ENCODE assay signal across 8 cellular contexts in the genomic region with DNA sequence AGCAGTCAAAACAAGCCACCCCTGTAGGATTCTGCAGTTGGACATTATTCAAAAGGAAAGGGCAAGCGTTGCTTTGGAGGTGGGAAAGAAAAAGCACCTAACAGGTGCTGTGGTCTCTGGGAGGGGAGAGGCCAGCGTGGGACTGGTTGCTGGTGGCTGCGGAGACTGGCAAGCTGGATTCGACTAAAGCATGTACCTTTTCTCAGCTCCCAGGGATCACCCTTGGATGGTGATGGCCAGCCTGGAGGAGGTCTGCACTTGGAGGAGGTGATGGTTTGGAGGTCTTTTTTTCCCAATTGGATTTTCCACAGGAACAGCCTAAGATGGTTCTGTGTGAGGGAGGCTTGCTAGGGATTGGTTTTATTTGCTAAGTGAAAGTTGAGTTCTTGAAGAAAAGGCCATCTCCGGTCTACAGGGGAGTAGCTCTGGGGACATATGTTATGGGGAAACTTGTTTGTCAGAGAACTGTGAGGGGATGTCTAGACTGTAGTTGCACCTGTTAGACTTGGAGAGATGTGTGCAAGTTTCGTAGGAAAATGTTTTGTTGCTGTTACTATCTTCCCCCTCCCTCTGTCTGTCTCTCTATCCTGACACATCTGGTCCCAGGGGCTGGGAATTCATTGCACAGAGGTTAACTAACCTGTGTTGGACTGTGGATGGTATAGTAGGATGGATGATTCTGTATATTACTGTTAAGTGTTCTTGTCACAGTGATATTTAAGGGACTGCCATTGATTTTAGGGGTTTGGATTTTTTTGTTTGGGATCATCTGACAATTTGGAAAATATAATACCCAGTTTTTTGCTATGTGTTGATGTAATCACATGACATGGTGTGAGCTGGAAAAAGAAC. TPM values are rescaled to one million over a fixed set of nuclear protein-coding genes. Genes with fewer than 3 reads are reported as not detected.
DNase-seq lines count a peak whose midpoint lies in the region; ATAC-seq and TF ChIP-seq lines count a peak whose summit lies in the region.

No MANE protein-coding gene starts in this region.

- H3K4me1 Mint-ChIP-seq in activated CD4-positive, alpha-beta T cell treated with anti-CD3 and anti-CD28 coated beads, Interleukin-2, amount 10 ng/mL, durations not matched to agents 7 days and 5 days, result peaks cover 59% of the 10 kb centered on the region

- H3K4me3 ChIP-seq in A673 (ENCODE audit: low read depth, low read length, poor library complexity, severe bottlenecking), result peak overlapping the region; percentile 96
- H3K4me3 ChIP-seq in fibroblast of villous mesenchyme (ENCODE audit: low read depth, low read length), result peak overlapping the region; percentile 85
- H3K4me3 ChIP-seq in sigmoid colon, result peak overlapping the region; percentile 92 to 100 (median 98)

- DNase-seq in A673 (ENCODE audit: low spot score), result no peak
- DNase-seq in activated CD4-positive, alpha-beta T cell treated with anti-CD3 and anti-CD28 coated beads, Interleukin-2, amount 10 ng/mL, durations not matched to agents 7 days and 5 days, result peak; percentile 10
- DNase-seq in fibroblast of villous mesenchyme (ENCODE audit: low read depth), result peak; percentile 11
- DNase-seq in sigmoid colon, result no peak
- no peak for DNase-seq in NCI-H1930 (lab: John Stamatoyannopoulos, UW)
- no peak for DNase-seq in islet precursor cell
- no peak for DNase-seq in NCI-H128 (lab: John Stamatoyannopoulos, UW; ENCODE audit: unreplicated experiment)

- POLR2A ChIA-PET in A673 (lab: Charles Lee; ENCODE audit: low non-redundant PET), result no interaction called here
- POLR2A ChIA-PET in activated CD4-positive, alpha-beta T cell treated with anti-CD3 and anti-CD28 coated beads, Interleukin-2, amount 10 ng/mL, durations not matched to agents 7 days and 5 days (lab: Charles Lee), result no interaction called here

- no peaks in the 10 kb centered on the region for H3K27me3 ChIP-seq in A673 (replicated peaks; ENCODE audit: insufficient read depth, low read depth, low read length, poor library complexity)
- no peaks in the 10 kb centered on the region for H3K27me3 ChIP-seq in sigmoid colon

- TF ChIP-seq CTCF in A673 (conservative IDR thresholded peaks at IDR 0.05; ENCODE audit: low read depth, low read length), result no peak
- TF ChIP-seq CTCF in fibroblast of villous mesenchyme (IDR thresholded peaks at IDR 0.05; ENCODE audit: insufficient read depth, low read depth, low read length), result no peak
- TF ChIP-seq CTCF in sigmoid colon (IDR thresholded peaks at IDR 0.05), result no peak

- ATAC-seq in GM19043 (IDR thresholded peaks at IDR 0.05; ENCODE audit: low read depth, unreplicated experiment), result peak; percentile 19

- H3K27ac ChIP-seq in A673 (ENCODE audit: low read depth, low read length, poor library complexity, severe bottlenecking) (no peak overlapping the region), sigmoid colon (peak overlapping the region; percentile 97 to 100 (median 98))

- no peaks in the 10 kb centered on the region for H3K27me3 Mint-ChIP-seq in activated CD4-positive, alpha-beta T cell treated with anti-CD3 and anti-CD28 coated beads, Interleukin-2, amount 10 ng/mL, durations not matched to agents 7 days and 5 days

- no peak for TF ChIP-seq POLR2A in sigmoid colon (IDR thresholded peaks at IDR 0.05)

- H3K9me3 ChIP-seq in A673 (ENCODE audit: low read depth, low read length, poor library complexity, severe bottlenecking) (no peaks in the 10 kb centered on the region), sigmoid colon (no peaks in the 10 kb centered on the region)

- H3K36me3 Mint-ChIP-seq in activated CD4-positive, alpha-beta T cell treated with anti-CD3 and anti-CD28 coated beads, Interleukin-2, amount 10 ng/mL, durations not matched to agents 7 days and 5 days (ENCODE audit: low read depth), result peaks cover 46% of the 10 kb centered on the region

- H3K4me1 ChIP-seq in A673 (ENCODE audit: insufficient read depth, low read length, poor library complexity, severe bottlenecking) (peaks cover 19% of the 10 kb centered on the region), sigmoid colon (peaks cover 0 to 67% (median 51%) of the 10 kb centered on the region in 4 donors)

- no peak for TF ChIP-seq EP300 in sigmoid colon (IDR thresholded peaks at IDR 0.05)

- H3K4me3 Mint-ChIP-seq in activated CD4-positive, alpha-beta T cell treated with anti-CD3 and anti-CD28 coated beads, Interleukin-2, amount 10 ng/mL, durations not matched to agents 7 days and 5 days, result peak overlapping the region; percentile 90

- peak overlapping the region; percentile 93 for H3K27ac Mint-ChIP-seq in activated CD4-positive, alpha-beta T cell treated with anti-CD3 and anti-CD28 coated beads, Interleukin-2, amount 10 ng/mL, durations not matched to agents 7 days and 5 days

- intact Hi-C loops in A673 (cut with micrococcal nuclease; ENCODE audit: unreplicated experiment) (loop anchor here (10.0 kb wide), 1 partner anchor 294 kb away; no protein-coding TSS in a partner anchor), sigmoid colon (cut with DNase I) (loop anchor here (2.0 to 10.0 kb wide), 3 partner anchors 178 to 386 kb away; a partner anchor contains a TSS)

- H3K36me3 ChIP-seq in A673 (ENCODE audit: insufficient read depth, low read length, poor library complexity, severe bottlenecking) (no peaks in the 10 kb centered on the region), sigmoid colon (no peaks in the 10 kb centered on the region)

- BruUV-seq in A673 (replicated peaks; lab: Mats Ljungman, UMichigan), result no TSS peak

- WGBS in sigmoid colon, 2 donors, result 24 to 32% methylated on average over 6 of the region's 6 CpGs

- H3K9me3 Mint-ChIP-seq in activated CD4-positive, alpha-beta T cell treated with anti-CD3 and anti-CD28 coated beads, Interleukin-2, amount 10 ng/mL, durations not matched to agents 7 days and 5 days, result peaks cover 4% of the 10 kb centered on the region

- CTCF ChIA-PET in A673 (lab: Charles Lee), result interaction anchor here (0.7 kb wide), 1 partner anchor 180 kb away, joined by 3 read pairs; no protein-coding TSS in a partner anchor
- CTCF ChIA-PET in activated CD4-positive, alpha-beta T cell treated with anti-CD3 and anti-CD28 coated beads, Interleukin-2, amount 10 ng/mL, durations not matched to agents 7 days and 5 days (lab: Charles Lee), result interaction anchor here (1.0 to 1.3 kb wide), 3 partner anchors 17 to 167 kb away, joined by 3 read pairs; no protein-coding TSS in a partner anchor

RNA-seq across cellular contexts. Expression of a gene that starts 2.2 kb away (rescaled TPM):
- total RNA-seq in A673 (2021), result 28.6 and 35.2 TPM in 2 replicates
- total RNA-seq in activated CD4-positive, alpha-beta T cell treated with anti-CD3 and anti-CD28 coated beads, Interleukin-2, amount 10 ng/mL, durations not matched to agents 7 days and 5 days, result 10 to 100 TPM; 66.4 to 69.8 TPM
- total RNA-seq in fibroblast of villous mesenchyme, result 20.7 and 25.1 TPM in 2 replicates
- total RNA-seq in sigmoid colon, result 10 to 100 TPM; 17.6 to 32.4 (median 23.3) TPM
- 10 to 100 TPM; 22.8 to 32.8 (median 26.1) TPM for polyA plus RNA-seq in sigmoid colon

Comparison
In these comparisons a context has a peak if more than half of its experiments do, and no peak if none do; other contexts are left out.
1. DNase-seq: peak in activated CD4-positive, alpha-beta T cell treated with anti-CD3 and anti-CD28 coated beads, Interleukin-2, amount 10 ng/mL, durations not matched to agents 7 days and 5 days (single experiment) and fibroblast of villous mesenchyme (single experiment); none in A673 (single experiment), sigmoid colon (single experiment), NCI-H1930 (0 of 2), islet precursor cell (single experiment) and NCI-H128 (single experiment).
2. Peak in every context shown above with its lines, with median percentiles within 50 percentile points of each other: H3K4me3 ChIP-seq.